In genomic region chr18:48640566-48641270, GRCh38 we compare ENCODE assay signal across 19 cellular contexts.
DNase-seq lines count a peak whose midpoint lies in the region; ATAC-seq, FAIRE-seq and TF ChIP-seq lines count a peak whose summit lies in the region.
"Had no signal": no experiment of that assay in that cellular context is flagged by ENCODE, and none has a peak within 500 bp of the region (broad histone marks: within the 10 kb centered on the region; RNA-seq: fewer than 3 reads in every experiment).

No MANE protein-coding gene starts in this region.

- H4K20me1 ChIP-seq in hepatocyte (ENCODE audit: insufficient read depth, poor library complexity, severe bottlenecking): no peaks in the 10 kb centered on the region

- no peaks in the 10 kb centered on the region for H3K79me2 ChIP-seq in hepatocyte

- no peak overlapping the region for H2AFZ ChIP-seq in hepatocyte
- H2AFZ ChIP-seq: GM23338, parathyroid adenoma had no signal

- no peak for TF ChIP-seq RAD21 in A549 (conservative IDR thresholded peaks at IDR 0.05 in 1 of 2, IDR thresholded peaks at IDR 0.05 in 1 of 2)

- no peak for TF ChIP-seq CTCF in A549 (IDR thresholded peaks at IDR 0.05)
- TF ChIP-seq CTCF in hepatocyte (IDR thresholded peaks at IDR 0.05; ENCODE audit: poor library complexity): no peak

- DNase-seq in A549 (ENCODE audit: low read depth in 1 of 2, low spot score in 1 of 2): no peak
- peak; percentile 62 for DNase-seq in EH (ENCODE audit: low read depth)
- peak; percentile 49 for DNase-seq in RPMI7951 (ENCODE audit: low read depth)
- peak; percentile 43 for DNase-seq in fibroblast of peridontal ligament (ENCODE audit: extremely low read depth)
- no peak for DNase-seq in NCI-H524 treated with DMSO at 0.1 percent for 48 hours (lab: John Stamatoyannopoulos, UW)
- DNase-seq in hepatocyte (ENCODE audit: low spot score): no peak
- DNase-seq in NCI-H1105 treated with DMSO at 0.1 percent for 48 hours (lab: John Stamatoyannopoulos, UW): no peak
- DNase-seq in activated T-cell treated with anti-CD3 and anti-CD28 coated beads, Interleukin-2, amount 50 U/mL, for 48 hours: no peak
- DNase-seq: activated CD4-positive, CD25-positive, alpha-beta regulatory T cell; adrenal gland; endodermal cell; NCI-H1105; SIG-M5; stimulated activated CD4-positive, alpha-beta T cell treated with anti-CD3 and anti-CD28 coated beads, Interleukin-4, amount 100 ng/mL, for 24 hours; stimulated activated CD8-positive, alpha-beta memory T cell treated with anti-CD3 and anti-CD28 coated beads, Interleukin-4, amount 100 ng/mL, for 48 hours; testis had no signal

- POLR2A ChIA-PET in A549 (lab: Yijun Ruan, JAX): no interaction called here

- H3K9me3 ChIP-seq in A549: no peaks in the 10 kb centered on the region
- no peaks in the 10 kb centered on the region for H3K9me3 ChIP-seq in hepatocyte (ENCODE audit: low read depth)
- H3K9me3 ChIP-seq: adrenal gland, gastroesophageal sphincter, testis had no signal

- H3K4me1 ChIP-seq in A549: no peaks in the 10 kb centered on the region
- H3K4me1 ChIP-seq in hepatocyte (ENCODE audit: insufficient read depth): no peaks in the 10 kb centered on the region
- H3K4me1 ChIP-seq: adrenal gland, parathyroid adenoma had no signal

- no peaks in the 10 kb centered on the region for H3K27me3 ChIP-seq in hepatocyte
- H3K27me3 ChIP-seq: adrenal gland, gastroesophageal sphincter, testis had no signal

- ATAC-seq in A549: peak; percentile 56 to 65; a peak in 5 of 6 replicates

- no peaks in the 10 kb centered on the region for H3K9me2 ChIP-seq in hepatocyte (replicated peaks; ENCODE audit: insufficient read depth)

- FAIRE-seq in A549 (lab: Jason Lieb, UNC): no peak

- WGBS in A549 (ENCODE audit: missing lambda C conversion rate): 84% methylated on average over 5 of the region's 6 CpGs
- WGBS in hepatocyte (ENCODE audit: low lambda C conversion rate, missing lambda C conversion rate): 89% methylated on average over 6 of the region's 6 CpGs

- H3K4me3 ChIP-seq in A549 (no peak overlapping the region), hepatocyte (no peak overlapping the region)
- H3K4me3 ChIP-seq: adrenal gland, gastroesophageal sphincter, GM23338, testis had no signal

- CTCF ChIA-PET in A549 (lab: Yijun Ruan, JAX): interaction anchor here (1.0 to 2.5 kb wide), 6 partner anchors 9 to 165 kb away, joined by 3 to 7 read pairs (median 4); no protein-coding TSS in a partner anchor

- no peak for TF ChIP-seq EP300 in A549 (IDR thresholded peaks at IDR 0.05)

- TF ChIP-seq POLR2A in A549 (IDR thresholded peaks at IDR 0.05; ENCODE audit: low read length): no peak

- peak overlapping the region in 1 of 2 experiments; percentile 36; a peak in 1 of 6 replicates for H3K27ac ChIP-seq in A549
- no peak overlapping the region for H3K27ac ChIP-seq in hepatocyte
- H3K27ac ChIP-seq: adrenal gland, gastroesophageal sphincter, parathyroid adenoma, testis had no signal

- H3K36me3 ChIP-seq in hepatocyte (replicated peaks; ENCODE audit: insufficient read depth, low read depth): no peaks in the 10 kb centered on the region
- H3K36me3 ChIP-seq: adrenal gland had no signal

- no peak overlapping the region for H3K4me2 ChIP-seq in A549
- no peak overlapping the region for H3K4me2 ChIP-seq in hepatocyte
- H3K4me2 ChIP-seq: GM23338 had no signal

TF ChIP-seq in A549, 52 proteins besides CTCF, POLR2A, EP300 and RAD21:
- no peak for TF ChIP-seq TFCP2L1 (CRISPR knock-in tag; IDR thresholded peaks at IDR 0.05)
- TF ChIP-seq TP53 (CRISPR knock-in tag; IDR thresholded peaks at IDR 0.05): no peak
- TF ChIP-seq BCL3 (IDR thresholded peaks at IDR 0.05): no peak
- no peak for TF ChIP-seq NPAS2 (CRISPR knock-in tag; IDR thresholded peaks at IDR 0.05; ENCODE audit: borderline replicate concordance)
- no peak for TF ChIP-seq CEBPB (IDR thresholded peaks at IDR 0.05)
- TF ChIP-seq HOXA7 (CRISPR knock-in tag; IDR thresholded peaks at IDR 0.05): no peak
- TF ChIP-seq HEYL (CRISPR knock-in tag; IDR thresholded peaks at IDR 0.05): no peak
- TF ChIP-seq JUN (IDR thresholded peaks at IDR 0.05): no peak
- no peak for TF ChIP-seq RNF2 (IDR thresholded peaks at IDR 0.05; ENCODE audit: borderline replicate concordance, low read depth)
- no peak for TF ChIP-seq MAFK (IDR thresholded peaks at IDR 0.05; ENCODE audit: partially characterized antibody)
- no peak for TF ChIP-seq JUNB (IDR thresholded peaks at IDR 0.05)
- TF ChIP-seq NR3C1 (IDR thresholded peaks at IDR 0.05): no peak
- no peak for TF ChIP-seq ZFP36 (IDR thresholded peaks at IDR 0.05; ENCODE audit: borderline replicate concordance, partially characterized antibody)
- TF ChIP-seq POLR2AphosphoS2 (conservative IDR thresholded peaks at IDR 0.05; ENCODE audit: low read length): no peak
- TF ChIP-seq ZNF302 (CRISPR knock-in tag; IDR thresholded peaks at IDR 0.05): no peak
- TF ChIP-seq MAZ (IDR thresholded peaks at IDR 0.05; ENCODE audit: borderline replicate concordance, low read depth, low read length): no peak
- TF ChIP-seq RARB (CRISPR knock-in tag; IDR thresholded peaks at IDR 0.05): no peak
- no peak for TF ChIP-seq SMC3 (IDR thresholded peaks at IDR 0.05)
TF ChIP-seq in A549: peak in this region for 0.

Comparison
In these comparisons a context has a peak if more than half of its experiments do, and no peak if none do; other contexts are left out.
1. DNase-seq: peak in EH (single experiment), RPMI7951 (single experiment) and fibroblast of peridontal ligament (single experiment); none in A549 (0 of 2), NCI-H524 treated with DMSO at 0.1 percent for 48 hours (single experiment), hepatocyte (single experiment), NCI-H1105 treated with DMSO at 0.1 percent for 48 hours (single experiment) and activated T-cell treated with anti-CD3 and anti-CD28 coated beads, Interleukin-2, amount 50 U/mL, for 48 hours (0 of 2).